12 cellular contexts compared by ENCODE assay signal in the genomic region with DNA sequence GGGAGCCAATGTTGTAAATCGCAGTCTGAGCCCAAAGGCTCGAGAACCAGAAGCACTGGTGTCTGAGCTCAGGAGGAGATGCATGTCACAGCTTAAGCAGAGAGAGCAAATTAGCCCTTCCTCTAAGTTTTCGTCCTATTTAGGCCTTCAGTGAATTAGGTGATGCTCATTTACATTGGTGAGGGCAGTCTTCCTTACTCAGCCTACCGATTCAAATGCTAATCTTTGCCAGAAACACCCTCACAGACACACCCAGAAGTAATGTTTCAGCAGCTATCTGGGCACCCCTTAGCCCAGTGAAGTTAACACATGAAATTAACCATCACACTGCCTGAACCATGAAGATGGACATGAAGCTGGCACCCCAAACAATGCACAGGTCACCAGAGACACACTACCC.
DNase-seq lines count a peak whose midpoint lies in the region; ATAC-seq, FAIRE-seq and TF ChIP-seq lines count a peak whose summit lies in the region.
"Had no signal": no experiment of that assay in that cellular context is flagged by ENCODE, and none has a peak within 500 bp of the region (broad histone marks: within the 10 kb centered on the region; RNA-seq: fewer than 3 reads in every experiment).

No MANE protein-coding gene starts in this region.

- FAIRE-seq in pancreas (lab: Jason Lieb, UNC): no peak
- FAIRE-seq: bronchial epithelial cell, endometrium had no signal

- no peak overlapping the region for H3K4me3 ChIP-seq in endodermal cell (ENCODE audit: low read length)
- no peak overlapping the region for H3K4me3 ChIP-seq in suprapubic skin
- H3K4me3 ChIP-seq in pancreas: no peak overlapping the region

- peaks cover 5% of the 10 kb centered on the region for H3K9me3 Mint-ChIP-seq in endodermal cell

- DNase-seq in endodermal cell (no peak), posterior cingulate gyrus (no peak), suprapubic skin (ENCODE audit: low spot score in 2 of 2) (no peak), pancreas (no peak), Right ventricle myocardium inferior (ENCODE audit: missing footprints) (no peak)
- DNase-seq: activated naive CD4-positive, alpha-beta T cell treated with anti-CD3 and anti-CD28 coated beads, Interleukin-2, amount 50 U/mL, for 16 hours; DMS79 had no signal

- no peak overlapping the region for H3K27ac ChIP-seq in endodermal cell (ENCODE audit: low read depth, low read length)
- no peak overlapping the region for H3K27ac ChIP-seq in suprapubic skin
- no peak overlapping the region for H3K27ac ChIP-seq in pancreas

- no peak for TF ChIP-seq EP300 in suprapubic skin (IDR thresholded peaks at IDR 0.05)

- H3K27me3 ChIP-seq in endodermal cell (ENCODE audit: control insufficient read depth, insufficient read depth, low read length, poor library complexity, severe bottlenecking): no peaks in the 10 kb centered on the region
- no peaks in the 10 kb centered on the region for H3K27me3 ChIP-seq in suprapubic skin
- H3K27me3 ChIP-seq in pancreas: no peaks in the 10 kb centered on the region

- H3K4me1 Mint-ChIP-seq in endodermal cell: peaks cover 29% of the 10 kb centered on the region

- TF ChIP-seq POLR2A in suprapubic skin (IDR thresholded peaks at IDR 0.05): no peak

- H3K9ac ChIP-seq in endodermal cell (ENCODE audit: extremely low read depth, low read length, poor library complexity, severe bottlenecking): no peak overlapping the region

- ATAC-seq in GM18907 (IDR thresholded peaks at IDR 0.05; ENCODE audit: unreplicated experiment) (peak; percentile 24), GM21529 (IDR thresholded peaks at IDR 0.05; ENCODE audit: unreplicated experiment) (peak; percentile 3), HG03159 (IDR thresholded peaks at IDR 0.05; ENCODE audit: unreplicated experiment) (peak; percentile 6), pancreas (no peak), Right ventricle myocardium inferior (no peak)

- H3K4me1 ChIP-seq in endodermal cell (ENCODE audit: control insufficient read depth, insufficient read depth, low read length) (no peaks in the 10 kb centered on the region), suprapubic skin (no peaks in the 10 kb centered on the region), pancreas (no peaks in the 10 kb centered on the region)

- 82% methylated on average over 4 of the region's 4 CpGs for WGBS in endodermal cell (ENCODE audit: insufficient coverage in 1 of 2, insufficient read length in 1 of 2), 2 experiments
- 86% methylated on average over 4 of the region's 4 CpGs for WGBS in suprapubic skin
- WGBS in pancreas, 2 donors: 86 to 90% methylated on average over 4 of the region's 4 CpGs

- no peaks in the 10 kb centered on the region for H3K27me3 Mint-ChIP-seq in endodermal cell (ENCODE audit: insufficient read depth)

- intact Hi-C loops in posterior cingulate gyrus (cut with DNase I) (no loop called here), pancreas (cut with DNase I) (no loop called here), Right ventricle myocardium inferior (cut with DNase I) (no loop called here)

- no peak overlapping the region for H3K4me3 Mint-ChIP-seq in endodermal cell

- H3K9me3 ChIP-seq in endodermal cell (ENCODE audit: control insufficient read depth, low read length): no peaks in the 10 kb centered on the region
- H3K9me3 ChIP-seq in suprapubic skin: no peaks in the 10 kb centered on the region
- no peaks in the 10 kb centered on the region for H3K9me3 ChIP-seq in pancreas

- H3K27ac Mint-ChIP-seq in endodermal cell: peak overlapping the region; percentile 74

- TF ChIP-seq CTCF in endodermal cell (conservative IDR thresholded peaks at IDR 0.05) (no peak), suprapubic skin (IDR thresholded peaks at IDR 0.05) (no peak), pancreas (IDR thresholded peaks at IDR 0.05) (no peak)

- H3K36me3 Mint-ChIP-seq in endodermal cell (ENCODE audit: low read depth): peaks cover 3% of the 10 kb centered on the region

- H3K36me3 ChIP-seq in endodermal cell (ENCODE audit: control insufficient read depth, insufficient read depth, low read length) (no peaks in the 10 kb centered on the region), suprapubic skin (no peaks in the 10 kb centered on the region), pancreas (no peaks in the 10 kb centered on the region)

Comparison
In these comparisons a context has a peak if more than half of its experiments do, and no peak if none do; other contexts are left out.
1. ATAC-seq: peak in GM18907 (single experiment), GM21529 (single experiment) and HG03159 (single experiment); none in pancreas (0 of 4) and Right ventricle myocardium inferior (single experiment).